ENCODE assay signal across 12 cellular contexts in the genomic region with DNA sequence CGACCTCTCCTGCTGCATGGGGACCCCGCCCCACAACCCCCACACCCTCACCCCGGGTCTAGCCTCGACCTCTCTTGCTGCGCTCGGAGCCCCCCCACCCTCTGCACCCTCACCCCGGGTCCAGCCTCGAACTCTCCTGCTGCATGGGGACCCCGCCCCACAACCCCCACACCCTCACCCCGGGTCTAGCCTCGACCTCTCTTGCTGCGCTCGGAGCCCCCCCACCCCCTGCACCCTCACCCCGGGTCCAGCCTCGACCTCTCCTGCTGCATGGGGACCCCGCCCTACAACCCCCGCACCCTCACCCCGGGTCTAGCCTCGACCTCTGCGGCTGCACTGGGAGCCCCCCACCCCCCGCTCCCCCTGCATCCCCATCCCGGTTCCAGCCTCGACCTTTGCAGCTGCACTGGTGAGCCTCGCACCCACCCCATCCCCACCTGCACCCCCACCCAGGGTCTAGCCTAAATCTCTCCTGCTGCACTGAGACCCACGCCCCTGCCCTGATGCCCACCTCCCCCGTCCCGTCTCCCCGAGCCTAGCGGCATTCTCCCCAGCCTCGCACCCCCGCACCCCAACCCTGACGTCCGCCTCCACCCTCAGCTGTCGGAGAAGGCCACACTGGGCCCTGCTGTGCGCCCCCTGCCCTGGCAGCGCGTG. TPM values are rescaled to one million over a fixed set of nuclear protein-coding genes. Genes with fewer than 3 reads are reported as not detected.
A peak's percentile ranks its signal among the peaks of the same experiment; 100 is the strongest.
DNase-seq lines count a peak whose midpoint lies in the region; ATAC-seq and TF ChIP-seq lines count a peak whose summit lies in the region.
"Had no signal": no experiment of that assay in that cellular context is flagged by ENCODE, and none has a peak within 500 bp of the region (broad histone marks: within the 10 kb centered on the region; RNA-seq: fewer than 3 reads in every experiment).

No MANE protein-coding gene starts in this region.

- intact Hi-C loops in OCI-LY7 (cut with micrococcal nuclease; ENCODE audit: unreplicated experiment), result no loop called here
- intact Hi-C loops in CD4-positive, alpha-beta memory T cell (cut with micrococcal nuclease), result no loop called here

- no peaks in the 10 kb centered on the region for H3K4me1 Mint-ChIP-seq in glutamatergic neuron (ENCODE audit: low read depth, unreplicated experiment)
- H3K4me1 Mint-ChIP-seq in CD4-positive, alpha-beta memory T cell, result peaks cover 5 to 28% (median 16%) of the 10 kb centered on the region in 4 donors

- WGBS in SK-N-SH (ENCODE audit: low lambda C conversion rate), result 15% methylated on average over 23 of the region's 37 CpGs
- WGBS in hepatocyte (ENCODE audit: low lambda C conversion rate, missing lambda C conversion rate), result 50% methylated on average over 5 of the region's 37 CpGs
- WGBS in suprapubic skin, result 41% methylated on average over 18 of the region's 37 CpGs

- H3K9me3 Mint-ChIP-seq in glutamatergic neuron (ENCODE audit: unreplicated experiment), result peaks cover 11% of the 10 kb centered on the region
- peaks cover 0 to 3% (median 0%) of the 10 kb centered on the region in 8 donors for H3K9me3 Mint-ChIP-seq in CD4-positive, alpha-beta memory T cell

- TF ChIP-seq POLR2A in suprapubic skin (IDR thresholded peaks at IDR 0.05), result no peak

- no peaks in the 10 kb centered on the region for H3K9me3 ChIP-seq in SK-N-SH
- no peaks in the 10 kb centered on the region for H3K9me3 ChIP-seq in OCI-LY7 (ENCODE audit: low read length)
- no peaks in the 10 kb centered on the region for H3K9me3 ChIP-seq in hepatocyte (ENCODE audit: low read depth)
- H3K9me3 ChIP-seq in suprapubic skin, result no peaks in the 10 kb centered on the region
- H3K9me3 ChIP-seq in CD4-positive, alpha-beta memory T cell (ENCODE audit: control insufficient read depth in 1 of 2, low read length in 2 of 2), result no peaks in the 10 kb centered on the region
- H3K9me3 ChIP-seq: adrenal gland had no signal

- H3K36me3 ChIP-seq in SK-N-SH (replicated peaks in 1 of 2; ENCODE audit: control insufficient read depth in 1 of 2, insufficient read depth in 2 of 2, low read length in 1 of 2), result no peaks in the 10 kb centered on the region
- no peaks in the 10 kb centered on the region for H3K36me3 ChIP-seq in OCI-LY7 (ENCODE audit: insufficient read depth, low read length)
- no peaks in the 10 kb centered on the region for H3K36me3 ChIP-seq in hepatocyte (replicated peaks; ENCODE audit: insufficient read depth, low read depth)
- no peaks in the 10 kb centered on the region for H3K36me3 ChIP-seq in suprapubic skin
- H3K36me3 ChIP-seq in CD4-positive, alpha-beta memory T cell (ENCODE audit: insufficient read depth, low read length), result no peaks in the 10 kb centered on the region
- H3K36me3 ChIP-seq: adrenal gland had no signal

- TF ChIP-seq CTCF in SK-N-SH (IDR thresholded peaks at IDR 0.05) (no peak), OCI-LY7 (conservative IDR thresholded peaks at IDR 0.05; ENCODE audit: low read length) (no peak), hepatocyte (IDR thresholded peaks at IDR 0.05; ENCODE audit: poor library complexity) (no peak), suprapubic skin (IDR thresholded peaks at IDR 0.05) (no peak), glutamatergic neuron (IDR thresholded peaks at IDR 0.05; ENCODE audit: partially characterized antibody, unreplicated experiment) (no peak)

- TF ChIP-seq RAD21 in SK-N-SH (IDR thresholded peaks at IDR 0.05; ENCODE audit: low read length), result no peak

- TF ChIP-seq EP300 in SK-N-SH (IDR thresholded peaks at IDR 0.05; ENCODE audit: borderline replicate concordance in 1 of 2, low read depth in 1 of 2, low read length in 1 of 2) (no peak), suprapubic skin (IDR thresholded peaks at IDR 0.05) (no peak)

- H3K9me2 ChIP-seq in SK-N-SH (no peaks in the 10 kb centered on the region), OCI-LY7 (ENCODE audit: insufficient read depth, low read length) (no peaks in the 10 kb centered on the region), hepatocyte (replicated peaks; ENCODE audit: insufficient read depth) (no peaks in the 10 kb centered on the region)

- H3K4me2 ChIP-seq in SK-N-SH, result peak overlapping the region; percentile 50; the same call in 1 of the 2 replicates
- H3K4me2 ChIP-seq in OCI-LY7 (ENCODE audit: low read length), result peak overlapping the region; percentile 50; the same call in 1 of the 2 replicates
- peak overlapping the region; percentile 84 for H3K4me2 ChIP-seq in hepatocyte

- H3K9ac ChIP-seq in SK-N-SH, result no peak overlapping the region

- H3K4me1 ChIP-seq in SK-N-SH (ENCODE audit: control insufficient read depth in 1 of 2, insufficient read depth in 2 of 2, low read depth in 1 of 2, low read length in 1 of 2), result peaks cover 0 to 4% of the 10 kb centered on the region in 2 experiments; a peak in 1 of 4 replicates
- H3K4me1 ChIP-seq in OCI-LY7 (ENCODE audit: insufficient read depth, low read length, poor library complexity, severe bottlenecking), result peaks cover 31% of the 10 kb centered on the region
- peaks cover 5% of the 10 kb centered on the region for H3K4me1 ChIP-seq in hepatocyte (ENCODE audit: insufficient read depth)
- peaks cover 44% of the 10 kb centered on the region for H3K4me1 ChIP-seq in suprapubic skin
- H3K4me1 ChIP-seq in CD4-positive, alpha-beta memory T cell (ENCODE audit: insufficient read depth, low read length), result peaks cover 19% of the 10 kb centered on the region

- H3K79me2 ChIP-seq in SK-N-SH (ENCODE audit: insufficient read depth) (no peaks in the 10 kb centered on the region), OCI-LY7 (ENCODE audit: insufficient read depth, low read depth, low read length) (no peaks in the 10 kb centered on the region), hepatocyte (no peaks in the 10 kb centered on the region)

- CTCF ChIA-PET in SK-N-SH (lab: Yijun Ruan, JAX) (interaction anchor here (1.1 to 5.1 kb wide), 2 partner anchors 18 to 61 kb away, joined by 3 to 44 read pairs; no protein-coding TSS in a partner anchor), OCI-LY7 (lab: Charles Lee; ENCODE audit: unreplicated experiment) (no interaction called here)
- CTCF ChIA-PET in CD4-positive, alpha-beta memory T cell (lab: Charles Lee; ENCODE audit: partially characterized antibody), result no interaction called here

- no peak overlapping the region for H3K27ac Mint-ChIP-seq in glutamatergic neuron (ENCODE audit: unreplicated experiment)
- no peak overlapping the region for H3K27ac Mint-ChIP-seq in CD4-positive, alpha-beta memory T cell

- H3K27me3 Mint-ChIP-seq in glutamatergic neuron (ENCODE audit: unreplicated experiment), result peaks cover 14% of the 10 kb centered on the region
- peaks cover 2 to 4% of the 10 kb centered on the region in 2 donors for H3K27me3 Mint-ChIP-seq in CD4-positive, alpha-beta memory T cell

- ATAC-seq in SK-N-SH treated with all-trans-retinoic acid at 6 μM for 48 hours, result no peak
- ATAC-seq in HG02623 (IDR thresholded peaks at IDR 0.05; ENCODE audit: unreplicated experiment), result no peak

- H3K36me3 Mint-ChIP-seq in glutamatergic neuron (ENCODE audit: unreplicated experiment), result no peaks in the 10 kb centered on the region
- H3K36me3 Mint-ChIP-seq in CD4-positive, alpha-beta memory T cell, result peaks cover 0 to 5% of the 10 kb centered on the region in 2 donors

- no TSS peak for BruUV-seq in OCI-LY7 (replicated peaks; lab: Mats Ljungman, UMichigan)

- no peaks in the 10 kb centered on the region for H4K20me1 ChIP-seq in SK-N-SH (ENCODE audit: insufficient read depth)
- no peaks in the 10 kb centered on the region for H4K20me1 ChIP-seq in OCI-LY7 (ENCODE audit: insufficient read depth, low read length)
- H4K20me1 ChIP-seq in hepatocyte (ENCODE audit: insufficient read depth, poor library complexity, severe bottlenecking), result no peaks in the 10 kb centered on the region

- peaks cover 18% of the 10 kb centered on the region for H3K27me3 ChIP-seq in SK-N-SH (ENCODE audit: insufficient read depth)
- no peaks in the 10 kb centered on the region for H3K27me3 ChIP-seq in hepatocyte
- H3K27me3 ChIP-seq in suprapubic skin, result no peaks in the 10 kb centered on the region
- peaks cover 3% of the 10 kb centered on the region for H3K27me3 ChIP-seq in CD4-positive, alpha-beta memory T cell (ENCODE audit: insufficient read depth, low read length)

- H2AFZ ChIP-seq in SK-N-SH (ENCODE audit: low read depth) (no peak overlapping the region), OCI-LY7 (ENCODE audit: low read length) (no peak overlapping the region), hepatocyte (no peak overlapping the region)

- no peak for DNase-seq in SK-N-SH
- no peak for DNase-seq in OCI-LY7 (ENCODE audit: low spot score)
- no peak for DNase-seq in hepatocyte (ENCODE audit: low spot score)
- DNase-seq in suprapubic skin (ENCODE audit: low spot score in 2 of 2), result no peak
- DNase-seq in glutamatergic neuron, result no peak
- no peak for DNase-seq in CD4-positive, alpha-beta memory T cell

- no peak overlapping the region for H3K4me3 Mint-ChIP-seq in glutamatergic neuron (ENCODE audit: unreplicated experiment)
- H3K4me3 Mint-ChIP-seq in CD4-positive, alpha-beta memory T cell, result no peak overlapping the region

- H3K4me3 ChIP-seq in SK-N-SH (ENCODE audit: low read depth in 2 of 2, low read length in 1 of 2) (peak overlapping the region in 1 of 2 experiments; percentile 46; a peak in 2 of 4 replicates), OCI-LY7 (ENCODE audit: low read depth, low read length, poor library complexity, severe bottlenecking) (no peak overlapping the region), hepatocyte (no peak overlapping the region), suprapubic skin (peak overlapping the region; percentile 62)
- H3K4me3 ChIP-seq in CD4-positive, alpha-beta memory T cell (ENCODE audit: low read length in 2 of 2), result peak overlapping the region in 1 of 2 donors; percentile 13

- H3K27ac ChIP-seq in SK-N-SH (ENCODE audit: low read depth in 2 of 2, low read length in 1 of 2) (no peak overlapping the region), OCI-LY7 (ENCODE audit: low read depth, low read length, poor library complexity, severe bottlenecking) (no peak overlapping the region), hepatocyte (no peak overlapping the region), suprapubic skin (no peak overlapping the region)
- no peak overlapping the region for H3K27ac ChIP-seq in CD4-positive, alpha-beta memory T cell (ENCODE audit: low read depth, low read length)

- H3F3A ChIP-seq in SK-N-SH (replicated peaks; ENCODE audit: insufficient read depth), result peaks cover 7% of the 10 kb centered on the region

- POLR2A ChIA-PET in SK-N-SH (lab: Yijun Ruan, JAX), result no interaction called here
- POLR2A ChIA-PET in OCI-LY7 (lab: Charles Lee), result no interaction called here
- POLR2A ChIA-PET in CD4-positive, alpha-beta memory T cell (lab: Charles Lee; ENCODE audit: partially characterized antibody), result interaction anchor here (1.4 to 6.4 kb wide), 4 partner anchors 32 to 59 kb away, joined by 3 to 86 read pairs (median 14); partner anchors contain the start of genes KISS1R, MED16 and RNU6-9

RNA-seq across cellular contexts. Expression of gene CFD, which starts 1.8 kb away (rescaled TPM):
- polyA plus RNA-seq in SK-N-SH (2012; rRNA removed), result 2.5 and 3.2 TPM in 2 replicates
- 1.8 and 2.4 TPM in 2 replicates for polyA plus RNA-seq in SK-N-SH (2012; cell fraction: cytosol; rRNA removed)
- 1.7 and 3.8 TPM in 2 replicates for polyA plus RNA-seq in SK-N-SH (2012; cell fraction: nucleus; rRNA removed)
- 0.35 TPM in 1 of 2 replicates, not detected in the other for total RNA-seq in OCI-LY7 (2014; rRNA removed; shearing (Covaris generic))
- total RNA-seq in OCI-LY7 (2022), result not detected in 2 replicates
- 3.3 and 9.0 TPM in 2 replicates for total RNA-seq in hepatocyte
- 8.2 and 11.2 TPM in 2 replicates for polyA plus RNA-seq in hepatocyte
- 100 to 1,000 TPM; 195 to 332 (median 294) TPM for total RNA-seq in suprapubic skin
- not detected for total RNA-seq in glutamatergic neuron (ENCODE audit: unreplicated experiment)
- total RNA-seq in CD4-positive, alpha-beta memory T cell, result 1 to 10 TPM in 1 of 2 experiments, under 1 TPM in 1; 0.91 to 1.1 TPM
- 1 to 10 TPM in 1 of 2 donors, not detected in 1; 4.8 TPM for polyA plus RNA-seq in CD4-positive, alpha-beta memory T cell

RNA-seq across cellular contexts. Expression of gene ELANE, which starts 9.1 kb away (rescaled TPM):
- polyA plus RNA-seq in SK-N-SH (2012; rRNA removed) (not detected in 2 replicates), hepatocyte (0.81 and 3.0 TPM in 2 replicates)
- polyA plus RNA-seq in SK-N-SH (2012; cell fraction: cytosol; rRNA removed), result not detected in 2 replicates
- polyA plus RNA-seq in SK-N-SH (2012; cell fraction: nucleus; rRNA removed), result 0.11 and 0.14 TPM in 2 replicates
- not detected in 2 replicates for total RNA-seq in OCI-LY7 (2014; rRNA removed; shearing (Covaris generic))
- total RNA-seq in OCI-LY7 (2022) (not detected in 2 replicates), hepatocyte (0.83 and 1.2 TPM in 2 replicates), suprapubic skin (under 1 TPM in 1 of 4 donors, not detected in 3; 0.79 TPM), glutamatergic neuron (ENCODE audit: unreplicated experiment) (not detected)
- total RNA-seq in CD4-positive, alpha-beta memory T cell, result not detected
- not detected for polyA plus RNA-seq in CD4-positive, alpha-beta memory T cell
- total RNA-seq: dermis microvascular lymphatic vessel endothelial cell, myocyte, renal cortical epithelial cell had no signal

RNA-seq across cellular contexts. Expression of gene PRTN3, which starts 20.4 kb away (rescaled TPM):
- polyA plus RNA-seq in SK-N-SH (2012; rRNA removed), result not detected in 2 replicates
- polyA plus RNA-seq in SK-N-SH (2012; cell fraction: cytosol; rRNA removed), result not detected in 2 replicates
- polyA plus RNA-seq in SK-N-SH (2012; cell fraction: nucleus; rRNA removed), result not detected in 2 replicates
- total RNA-seq in OCI-LY7 (2014; rRNA removed; shearing (Covaris generic)), result not detected in 2 replicates
- not detected in 2 replicates for total RNA-seq in OCI-LY7 (2022)
- total RNA-seq in hepatocyte, result not detected in 2 replicates
- not detected in 2 replicates for polyA plus RNA-seq in hepatocyte
- not detected for total RNA-seq in suprapubic skin
- not detected for total RNA-seq in glutamatergic neuron (ENCODE audit: unreplicated experiment)
- total RNA-seq in CD4-positive, alpha-beta memory T cell, result not detected
- polyA plus RNA-seq in CD4-positive, alpha-beta memory T cell, result not detected
- total RNA-seq: dermis microvascular lymphatic vessel endothelial cell, myocyte, renal cortical epithelial cell had no signal

RNA-seq across cellular contexts. Expression of gene MED16, which starts 31.8 kb away (rescaled TPM):
- polyA plus RNA-seq in SK-N-SH (2012; rRNA removed), result 30.0 and 40.6 TPM in 2 replicates
- 12.5 and 22.8 TPM in 2 replicates for polyA plus RNA-seq in SK-N-SH (2012; cell fraction: cytosol; rRNA removed)
- polyA plus RNA-seq in SK-N-SH (2012; cell fraction: nucleus; rRNA removed), result 49.0 and 102 TPM in 2 replicates
- total RNA-seq in OCI-LY7 (2014; rRNA removed; shearing (Covaris generic)), result 12.9 and 19.1 TPM in 2 replicates
- total RNA-seq in OCI-LY7 (2022), result 54.3 and 61.4 TPM in 2 replicates
- total RNA-seq in hepatocyte, result 24.4 and 32.1 TPM in 2 replicates
- 80.9 and 111 TPM in 2 replicates for polyA plus RNA-seq in hepatocyte
- 10 to 100 TPM; 45.1 to 63.9 (median 57.0) TPM for total RNA-seq in suprapubic skin
- total RNA-seq in glutamatergic neuron (ENCODE audit: unreplicated experiment), result 65.0 TPM
- 10 to 100 TPM; 68.3 to 71.7 TPM for total RNA-seq in CD4-positive, alpha-beta memory T cell
- 100 to 1,000 TPM in 1 of 2 donors, 10 to 100 TPM in 1; 48.6 to 125 TPM for polyA plus RNA-seq in CD4-positive, alpha-beta memory T cell

RNA-seq across cellular contexts. Expression of gene RNU6-9, which starts 32.1 kb away (rescaled TPM):
- polyA plus RNA-seq in SK-N-SH (2012; rRNA removed), result not detected in 2 replicates
- not detected in 2 replicates for polyA plus RNA-seq in SK-N-SH (2012; cell fraction: cytosol; rRNA removed)
- not detected in 2 replicates for polyA plus RNA-seq in SK-N-SH (2012; cell fraction: nucleus; rRNA removed)
- total RNA-seq in OCI-LY7 (2014; rRNA removed; shearing (Covaris generic)), result not detected in 2 replicates
- not detected in 2 replicates for total RNA-seq in OCI-LY7 (2022)
- total RNA-seq in hepatocyte, result not detected in 2 replicates
- not detected in 2 replicates for polyA plus RNA-seq in hepatocyte
- not detected for total RNA-seq in suprapubic skin
- total RNA-seq in glutamatergic neuron (ENCODE audit: unreplicated experiment), result not detected
- total RNA-seq in CD4-positive, alpha-beta memory T cell, result not detected
- polyA plus RNA-seq in CD4-positive, alpha-beta memory T cell, result not detected
- total RNA-seq: adrenal gland, dermis microvascular lymphatic vessel endothelial cell, myocyte, renal cortical epithelial cell had no signal
- polyA plus RNA-seq: adrenal gland had no signal

Comparison
In these comparisons a context has a peak if more than half of its experiments do, and no peak if none do; other contexts are left out.
1. RNA of gene CFD, which starts 1.8 kb away (total RNA-seq): 195 to 332 TPM in suprapubic skin; 3.3 to 9.0 TPM in hepatocyte, 0.91 to 1.1 TPM in CD4-positive, alpha-beta memory T cell, 0.35 TPM in OCI-LY7 and not detected in glutamatergic neuron (single experiment); every median in the first group is over 10 times any median in the second.
2. Peak in every context shown above with its lines, with median percentiles within 50 percentile points of each other: H3K4me2 ChIP-seq.